19 cellular contexts compared by ENCODE assay signal in genomic region chr2:231323316-231323715, GRCh38.
"Had no signal": no experiment of that assay in that cellular context is flagged by ENCODE, and none has a peak within 500 bp of the region (broad histone marks: within the 10 kb centered on the region; RNA-seq: fewer than 3 reads in every experiment).

No MANE protein-coding gene starts in this region.

- H3K27me3 ChIP-seq: brain microvascular endothelial cell, foreskin keratinocyte, left lung, upper lobe of left lung had no signal

- H3K4me1 ChIP-seq: foreskin keratinocyte, prostate gland had no signal

- H3K27ac ChIP-seq: brain microvascular endothelial cell, foreskin keratinocyte, left lung, prostate gland, upper lobe of left lung had no signal

- H3K36me3 ChIP-seq: left lung, prostate gland, upper lobe of left lung had no signal

- ATAC-seq: activated CD4-positive, CD25-positive, alpha-beta regulatory T cell treated with anti-CD3 and anti-CD28 coated beads, Interleukin-2, amount 50 U/mL, for 24 hours; foreskin keratinocyte; left lung; natural killer cell treated with Interleukin-12 subunit alpha and Interleukin-12 subunit beta and Interleukin-15 and Interleukin-18, amount 100 ng/mL, for 72 hours; right cardiac atrium; stimulated activated naive CD8-positive, alpha-beta T cell treated with anti-CD3 and anti-CD28 coated beads, Interleukin-15, Interleukin-2, amounts not matched to agents 100 U/mL and 50 U/mL, for 24 hours had no signal

- H3K4me3 ChIP-seq: left lung, prostate gland, upper lobe of left lung had no signal

- DNase-seq: activated CD4-positive, alpha-beta T cell treated with anti-CD3 and anti-CD28 coated beads, Interleukin-2, amount 50 U/mL, for 1 hour; activated CD8-positive, alpha-beta memory T cell treated with anti-CD3 and anti-CD28 coated beads for 24 hours; activated naive CD4-positive, alpha-beta T cell; anterior cingulate cortex; brain microvascular endothelial cell; effector memory CD4-positive, alpha-beta T cell; foreskin keratinocyte; left lung; mesenchymal stem cell; occipital lobe; right cardiac atrium; small intestine; stimulated activated CD4-positive, alpha-beta T cell treated with anti-CD3 and anti-CD28 coated beads, Interleukin-4, amount 100 ng/mL, for 24 hours; stimulated activated naive CD8-positive, alpha-beta T cell treated with anti-CD3 and anti-CD28 coated beads, Interleukin-15, Interleukin-2, amounts not matched to agents 100 U/mL and 50 U/mL, for 24 hours; SW 1271; upper lobe of left lung had no signal

- H3K9me3 ChIP-seq: left lung, prostate gland, upper lobe of left lung had no signal
